ENCODE assay signal across 22 cellular contexts in genomic region chr3:98740324-98740723, GRCh38. TPM values are rescaled to one million over a fixed set of nuclear protein-coding genes. Genes with fewer than 3 reads are reported as not detected.
"Had no signal": no experiment of that assay in that cellular context is flagged by ENCODE, and none has a peak within 500 bp of the region (broad histone marks: within the 10 kb centered on the region; RNA-seq: fewer than 3 reads in every experiment).

No MANE protein-coding gene starts in this region.

- H3K9me3 ChIP-seq: esophagus muscularis mucosa, gastrocnemius medialis, spleen, testis, upper lobe of left lung had no signal

- H3K27ac ChIP-seq: esophagus muscularis mucosa, gastrocnemius medialis, spleen, testis, upper lobe of left lung, WERI-Rb-1 had no signal

- H3K36me3 ChIP-seq: esophagus muscularis mucosa, gastrocnemius medialis, spleen, upper lobe of left lung, WERI-Rb-1 had no signal

- H3K4me1 Mint-ChIP-seq: naive thymus-derived CD8-positive, alpha-beta T cell; T-cell had no signal

- H3K27ac Mint-ChIP-seq: activated naive CD4-positive, alpha-beta T cell treated with anti-CD3 and anti-CD28 coated beads, Interleukin-2, amount 50 U/mL, for 72 hours; brain; naive thymus-derived CD8-positive, alpha-beta T cell; T-cell; T-helper 2 cell treated with Interferon-gamma antibody and Interleukin-4, amounts not matched to agents 5 μg/mL and 100 μg/mL, for 36 hours had no signal

- H3K4me1 ChIP-seq: spleen, testis had no signal

- ATAC-seq: activated naive CD4-positive, alpha-beta T cell treated with anti-CD3 and anti-CD28 coated beads, Interleukin-2, amount 50 U/mL, for 72 hours; gastrocnemius medialis; left colon; naive thymus-derived CD8-positive, alpha-beta T cell; T-cell had no signal

- H3K27me3 ChIP-seq: esophagus muscularis mucosa, gastrocnemius medialis, testis, upper lobe of left lung had no signal

- H3K36me3 Mint-ChIP-seq: activated naive CD4-positive, alpha-beta T cell treated with anti-CD3 and anti-CD28 coated beads, Interleukin-2, amount 50 U/mL, for 72 hours; brain; naive thymus-derived CD8-positive, alpha-beta T cell; T-cell had no signal

- H3K4me3 Mint-ChIP-seq: mesothelial cell of epicardium; naive thymus-derived CD8-positive, alpha-beta T cell; T-cell; T-helper 2 cell treated with Interferon-gamma antibody and Interleukin-4, amounts not matched to agents 5 μg/mL and 100 μg/mL, for 36 hours had no signal

- DNase-seq: activated CD4-positive, alpha-beta T cell treated with anti-CD3 and anti-CD28 coated beads, Interleukin-2, amount 50 U/mL, for 1 hour; activated CD4-positive, CD25-positive, alpha-beta regulatory T cell treated with anti-CD3 and anti-CD28 coated beads, Interleukin-2, amount 50 U/mL, for 72 hours; activated T-cell treated with anti-CD3 and anti-CD28 coated beads, Interleukin-2, amount 50 U/mL, for 1 hour; aorta; caudate nucleus; effector memory CD4-positive, alpha-beta T cell; gastrocnemius medialis; islet precursor cell; left colon; naive thymus-derived CD8-positive, alpha-beta T cell; spleen; stimulated activated CD4-positive, alpha-beta T cell treated with anti-CD3 and anti-CD28 coated beads, Interleukin-4, amount 100 ng/mL, for 1 hour; stimulated activated naive CD4-positive, alpha-beta T cell; T-cell; testis; upper lobe of left lung; WERI-Rb-1 had no signal

- H3K9me3 Mint-ChIP-seq: activated naive CD4-positive, alpha-beta T cell treated with anti-CD3 and anti-CD28 coated beads, Interleukin-2, amount 50 U/mL, for 72 hours; mesothelial cell of epicardium; naive thymus-derived CD8-positive, alpha-beta T cell; T-cell; T-helper 2 cell treated with Interferon-gamma antibody and Interleukin-4, amounts not matched to agents 5 μg/mL and 100 μg/mL, for 36 hours had no signal

- H3K4me3 ChIP-seq: esophagus muscularis mucosa, gastrocnemius medialis, spleen, testis, upper lobe of left lung had no signal

RNA-seq across cellular contexts. Expression of gene ST3GAL6, which starts 22.8 kb away (rescaled TPM):
- total RNA-seq: naive thymus-derived CD8-positive, alpha-beta T cell had no signal
- polyA plus RNA-seq: naive thymus-derived CD8-positive, alpha-beta T cell had no signal
